1 cellular context compared by ENCODE assay signal in the genomic region with DNA sequence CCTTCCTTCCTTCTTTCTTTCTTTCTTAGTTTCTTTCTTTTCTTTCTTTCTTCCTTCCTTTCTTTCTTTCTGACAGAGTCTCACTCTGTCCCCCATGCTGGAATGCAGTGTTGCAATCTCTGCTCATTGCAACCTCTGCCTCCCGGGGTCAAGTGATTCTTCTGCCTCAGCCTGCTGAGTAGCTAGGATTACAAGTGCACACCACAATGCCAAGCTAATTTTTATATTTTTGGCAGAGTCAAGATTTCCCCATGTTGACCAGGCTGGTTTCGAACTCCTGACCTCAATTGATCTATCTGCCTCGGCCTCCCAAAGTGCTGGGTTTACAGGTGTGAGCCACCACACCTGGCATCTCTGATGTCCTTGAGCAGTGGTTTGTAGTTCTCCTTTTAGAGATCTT.
TF ChIP-seq lines count a peak whose summit lies in the region.

No MANE protein-coding gene starts in this region.

TF ChIP-seq in HepG2, 621 proteins besides CTCF, POLR2A, EP300 and RAD21 (continued from another document):
- TF ChIP-seq, protein P1, sequence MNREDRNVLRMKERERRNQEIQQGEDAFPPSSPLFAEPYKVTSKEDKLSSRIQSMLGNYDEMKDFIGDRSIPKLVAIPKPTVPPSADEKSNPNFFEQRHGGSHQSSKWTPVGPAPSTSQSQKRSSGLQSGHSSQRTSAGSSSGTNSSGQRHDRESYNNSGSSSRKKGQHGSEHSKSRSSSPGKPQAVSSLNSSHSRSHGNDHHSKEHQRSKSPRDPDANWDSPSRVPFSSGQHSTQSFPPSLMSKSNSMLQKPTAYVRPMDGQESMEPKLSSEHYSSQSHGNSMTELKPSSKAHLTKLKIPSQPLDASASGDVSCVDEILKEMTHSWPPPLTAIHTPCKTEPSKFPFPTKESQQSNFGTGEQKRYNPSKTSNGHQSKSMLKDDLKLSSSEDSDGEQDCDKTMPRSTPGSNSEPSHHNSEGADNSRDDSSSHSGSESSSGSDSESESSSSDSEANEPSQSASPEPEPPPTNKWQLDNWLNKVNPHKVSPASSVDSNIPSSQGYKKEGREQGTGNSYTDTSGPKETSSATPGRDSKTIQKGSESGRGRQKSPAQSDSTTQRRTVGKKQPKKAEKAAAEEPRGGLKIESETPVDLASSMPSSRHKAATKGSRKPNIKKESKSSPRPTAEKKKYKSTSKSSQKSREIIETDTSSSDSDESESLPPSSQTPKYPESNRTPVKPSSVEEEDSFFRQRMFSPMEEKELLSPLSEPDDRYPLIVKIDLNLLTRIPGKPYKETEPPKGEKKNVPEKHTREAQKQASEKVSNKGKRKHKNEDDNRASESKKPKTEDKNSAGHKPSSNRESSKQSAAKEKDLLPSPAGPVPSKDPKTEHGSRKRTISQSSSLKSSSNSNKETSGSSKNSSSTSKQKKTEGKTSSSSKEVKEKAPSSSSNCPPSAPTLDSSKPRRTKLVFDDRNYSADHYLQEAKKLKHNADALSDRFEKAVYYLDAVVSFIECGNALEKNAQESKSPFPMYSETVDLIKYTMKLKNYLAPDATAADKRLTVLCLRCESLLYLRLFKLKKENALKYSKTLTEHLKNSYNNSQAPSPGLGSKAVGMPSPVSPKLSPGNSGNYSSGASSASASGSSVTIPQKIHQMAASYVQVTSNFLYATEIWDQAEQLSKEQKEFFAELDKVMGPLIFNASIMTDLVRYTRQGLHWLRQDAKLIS (CRISPR knock-in tag; IDR thresholded peaks at IDR 0.05) = no peak
- TF ChIP-seq ZNF317 (CRISPR knock-in tag; IDR thresholded peaks at IDR 0.05) (no peak), RAD51 (IDR thresholded peaks at IDR 0.05; ENCODE audit: borderline replicate concordance) (no peak), POLR2AphosphoS2 (IDR thresholded peaks at IDR 0.05; ENCODE audit: low read depth, low read length) (no peak), NFE2L2 (IDR thresholded peaks at IDR 0.05; ENCODE audit: low read length) (no peak), ZNF354B (CRISPR knock-in tag; IDR thresholded peaks at IDR 0.05) (no peak), ZFX (CRISPR knock-in tag; IDR thresholded peaks at IDR 0.05; ENCODE audit: low read depth) (no peak), FOXA3 (CRISPR knock-in tag; IDR thresholded peaks at IDR 0.05) (peak; percentile 7; the same call in 1 of the 2 replicates), KMT2A (CRISPR knock-in tag; IDR thresholded peaks at IDR 0.05) (no peak), KDM1A (CRISPR knock-in tag; IDR thresholded peaks at IDR 0.05) (0 out of 2 replicates have a peak, but pooled peaks have one; percentile 14), TSC22D2 (CRISPR knock-in tag; IDR thresholded peaks at IDR 0.05; ENCODE audit: borderline replicate concordance) (no peak), SRSF9 (IDR thresholded peaks at IDR 0.05; ENCODE audit: borderline replicate concordance, insufficient read depth, low read depth, low read length, poor library complexity, severe bottlenecking) (no peak), ZFP1 (CRISPR knock-in tag; IDR thresholded peaks at IDR 0.05) (no peak), ZSCAN21 (CRISPR knock-in tag; IDR thresholded peaks at IDR 0.05; ENCODE audit: borderline replicate concordance) (no peak), ZNF235 (CRISPR knock-in tag; IDR thresholded peaks at IDR 0.05; ENCODE audit: borderline replicate concordance) (no peak), HOXA7 (CRISPR knock-in tag; IDR thresholded peaks at IDR 0.05) (no peak), ZNF382 (CRISPR knock-in tag; IDR thresholded peaks at IDR 0.05; ENCODE audit: borderline replicate concordance) (no peak), MYPOP (CRISPR knock-in tag; IDR thresholded peaks at IDR 0.05) (no peak), CBX5 (CRISPR knock-in tag; IDR thresholded peaks at IDR 0.05; ENCODE audit: borderline replicate concordance) (peak; percentile 54; the same call in 1 of the 2 replicates), NR2F6 (IDR thresholded peaks at IDR 0.05) (peak; percentile 34; the same call in 1 of the 2 replicates), NR2F6 (CRISPR knock-in tag; IDR thresholded peaks at IDR 0.05) (peak; percentile 60; the same call in 1 of the 2 replicates), NR2F1 (CRISPR knock-in tag; IDR thresholded peaks at IDR 0.05) (peak in 1 of 2 experiments; percentile 42; a peak in 1 of 4 replicates), ZMYM3 (CRISPR knock-in tag; IDR thresholded peaks at IDR 0.05) (0 out of 2 replicates have a peak, but pooled peaks have one; percentile 38), SOX5 (CRISPR knock-in tag; IDR thresholded peaks at IDR 0.05; ENCODE audit: borderline replicate concordance) (0 out of 2 replicates have a peak, but pooled peaks have one; percentile 33), SOX6 (IDR thresholded peaks at IDR 0.05) (no peak), SOX6 (CRISPR knock-in tag; IDR thresholded peaks at IDR 0.05) (0 out of 2 replicates have a peak, but pooled peaks have one; percentile 18), MEIS1 (CRISPR knock-in tag; IDR thresholded peaks at IDR 0.05; ENCODE audit: borderline replicate concordance) (no peak), ETS1 (CRISPR knock-in tag; IDR thresholded peaks at IDR 0.05) (no peak), ZNF101 (CRISPR knock-in tag; IDR thresholded peaks at IDR 0.05; ENCODE audit: borderline replicate concordance, low read depth) (no peak), THYN1 (CRISPR knock-in tag; IDR thresholded peaks at IDR 0.05; ENCODE audit: borderline replicate concordance, low read depth) (no peak), ZBTB21 (CRISPR knock-in tag; IDR thresholded peaks at IDR 0.05) (no peak), SYNCRIP (IDR thresholded peaks at IDR 0.05; ENCODE audit: insufficient read depth, low read depth, low read length) (no peak), PCBP1 (IDR thresholded peaks at IDR 0.05; ENCODE audit: borderline replicate concordance, low read depth, low read length) (no peak), SRSF4 (IDR thresholded peaks at IDR 0.05; ENCODE audit: low read depth, low read length, poor library complexity, severe bottlenecking) (no peak), ZSCAN22 (CRISPR knock-in tag; IDR thresholded peaks at IDR 0.05) (no peak), NRL (CRISPR knock-in tag; IDR thresholded peaks at IDR 0.05; ENCODE audit: borderline replicate concordance) (no peak), THRA (CRISPR knock-in tag; IDR thresholded peaks at IDR 0.05; ENCODE audit: borderline replicate concordance) (no peak), GATAD2A (CRISPR knock-in tag; IDR thresholded peaks at IDR 0.05) (peak; percentile 85), BRCA1 (CRISPR knock-in tag; IDR thresholded peaks at IDR 0.05) (no peak), ISL2 (CRISPR knock-in tag; IDR thresholded peaks at IDR 0.05) (no peak), NR3C1 (CRISPR knock-in tag; IDR thresholded peaks at IDR 0.05) (no peak), SRSF1 (optimal IDR thresholded peaks at IDR 0.05; ENCODE audit: low read depth, low read length) (no peak)
- TF ChIP-seq, protein P2, sequence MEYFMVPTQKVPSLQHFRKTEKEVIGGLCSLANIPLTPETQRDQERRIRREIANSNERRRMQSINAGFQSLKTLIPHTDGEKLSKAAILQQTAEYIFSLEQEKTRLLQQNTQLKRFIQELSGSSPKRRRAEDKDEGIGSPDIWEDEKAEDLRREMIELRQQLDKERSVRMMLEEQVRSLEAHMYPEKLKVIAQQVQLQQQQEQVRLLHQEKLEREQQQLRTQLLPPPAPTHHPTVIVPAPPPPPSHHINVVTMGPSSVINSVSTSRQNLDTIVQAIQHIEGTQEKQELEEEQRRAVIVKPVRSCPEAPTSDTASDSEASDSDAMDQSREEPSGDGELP (IDR thresholded peaks at IDR 0.05; ENCODE audit: borderline replicate concordance, low read depth) = no peak
- TF ChIP-seq, protein P3, sequence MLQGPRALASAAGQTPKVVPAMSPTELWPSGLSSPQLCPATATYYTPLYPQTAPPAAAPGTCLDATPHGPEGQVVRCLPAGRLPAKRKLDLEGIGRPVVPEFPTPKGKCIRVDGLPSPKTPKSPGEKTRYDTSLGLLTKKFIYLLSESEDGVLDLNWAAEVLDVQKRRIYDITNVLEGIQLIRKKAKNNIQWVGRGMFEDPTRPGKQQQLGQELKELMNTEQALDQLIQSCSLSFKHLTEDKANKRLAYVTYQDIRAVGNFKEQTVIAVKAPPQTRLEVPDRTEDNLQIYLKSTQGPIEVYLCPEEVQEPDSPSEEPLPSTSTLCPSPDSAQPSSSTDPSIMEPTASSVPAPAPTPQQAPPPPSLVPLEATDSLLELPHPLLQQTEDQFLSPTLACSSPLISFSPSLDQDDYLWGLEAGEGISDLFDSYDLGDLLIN (CRISPR knock-in tag; IDR thresholded peaks at IDR 0.05; ENCODE audit: borderline replicate concordance) = no peak
- TF ChIP-seq, protein P4, sequence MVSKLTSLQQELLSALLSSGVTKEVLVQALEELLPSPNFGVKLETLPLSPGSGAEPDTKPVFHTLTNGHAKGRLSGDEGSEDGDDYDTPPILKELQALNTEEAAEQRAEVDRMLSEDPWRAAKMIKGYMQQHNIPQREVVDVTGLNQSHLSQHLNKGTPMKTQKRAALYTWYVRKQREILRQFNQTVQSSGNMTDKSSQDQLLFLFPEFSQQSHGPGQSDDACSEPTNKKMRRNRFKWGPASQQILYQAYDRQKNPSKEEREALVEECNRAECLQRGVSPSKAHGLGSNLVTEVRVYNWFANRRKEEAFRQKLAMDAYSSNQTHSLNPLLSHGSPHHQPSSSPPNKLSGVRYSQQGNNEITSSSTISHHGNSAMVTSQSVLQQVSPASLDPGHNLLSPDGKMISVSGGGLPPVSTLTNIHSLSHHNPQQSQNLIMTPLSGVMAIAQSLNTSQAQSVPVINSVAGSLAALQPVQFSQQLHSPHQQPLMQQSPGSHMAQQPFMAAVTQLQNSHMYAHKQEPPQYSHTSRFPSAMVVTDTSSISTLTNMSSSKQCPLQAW (CRISPR knock-in tag; IDR thresholded peaks at IDR 0.05) = no peak
- TF ChIP-seq, protein P5, sequence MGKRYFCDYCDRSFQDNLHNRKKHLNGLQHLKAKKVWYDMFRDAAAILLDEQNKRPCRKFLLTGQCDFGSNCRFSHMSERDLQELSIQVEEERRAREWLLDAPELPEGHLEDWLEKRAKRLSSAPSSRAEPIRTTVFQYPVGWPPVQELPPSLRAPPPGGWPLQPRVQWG (CRISPR knock-in tag; IDR thresholded peaks at IDR 0.05; ENCODE audit: borderline replicate concordance, low read depth) = no peak
- TF ChIP-seq, protein P6, sequence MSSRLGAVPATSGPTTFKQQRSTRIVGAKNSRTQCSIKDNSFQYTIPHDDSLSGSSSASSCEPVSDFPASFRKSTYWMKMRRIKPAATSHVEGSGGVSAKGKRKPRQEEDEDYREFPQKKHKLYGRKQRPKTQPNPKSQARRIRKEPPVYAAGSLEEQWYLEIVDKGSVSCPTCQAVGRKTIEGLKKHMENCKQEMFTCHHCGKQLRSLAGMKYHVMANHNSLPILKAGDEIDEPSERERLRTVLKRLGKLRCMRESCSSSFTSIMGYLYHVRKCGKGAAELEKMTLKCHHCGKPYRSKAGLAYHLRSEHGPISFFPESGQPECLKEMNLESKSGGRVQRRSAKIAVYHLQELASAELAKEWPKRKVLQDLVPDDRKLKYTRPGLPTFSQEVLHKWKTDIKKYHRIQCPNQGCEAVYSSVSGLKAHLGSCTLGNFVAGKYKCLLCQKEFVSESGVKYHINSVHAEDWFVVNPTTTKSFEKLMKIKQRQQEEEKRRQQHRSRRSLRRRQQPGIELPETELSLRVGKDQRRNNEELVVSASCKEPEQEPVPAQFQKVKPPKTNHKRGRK (CRISPR knock-in tag; IDR thresholded peaks at IDR 0.05) = 0 out of 2 replicates have a peak, but pooled peaks have one; percentile 20
- TF ChIP-seq, protein P7, sequence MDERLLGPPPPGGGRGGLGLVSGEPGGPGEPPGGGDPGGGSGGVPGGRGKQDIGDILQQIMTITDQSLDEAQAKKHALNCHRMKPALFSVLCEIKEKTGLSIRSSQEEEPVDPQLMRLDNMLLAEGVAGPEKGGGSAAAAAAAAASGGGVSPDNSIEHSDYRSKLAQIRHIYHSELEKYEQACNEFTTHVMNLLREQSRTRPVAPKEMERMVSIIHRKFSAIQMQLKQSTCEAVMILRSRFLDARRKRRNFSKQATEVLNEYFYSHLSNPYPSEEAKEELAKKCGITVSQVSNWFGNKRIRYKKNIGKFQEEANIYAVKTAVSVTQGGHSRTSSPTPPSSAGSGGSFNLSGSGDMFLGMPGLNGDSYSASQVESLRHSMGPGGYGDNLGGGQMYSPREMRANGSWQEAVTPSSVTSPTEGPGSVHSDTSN (CRISPR knock-in tag; IDR thresholded peaks at IDR 0.05) = no peak
